Comparison of ENCODE assay signal across 9 cellular contexts in the genomic region with DNA sequence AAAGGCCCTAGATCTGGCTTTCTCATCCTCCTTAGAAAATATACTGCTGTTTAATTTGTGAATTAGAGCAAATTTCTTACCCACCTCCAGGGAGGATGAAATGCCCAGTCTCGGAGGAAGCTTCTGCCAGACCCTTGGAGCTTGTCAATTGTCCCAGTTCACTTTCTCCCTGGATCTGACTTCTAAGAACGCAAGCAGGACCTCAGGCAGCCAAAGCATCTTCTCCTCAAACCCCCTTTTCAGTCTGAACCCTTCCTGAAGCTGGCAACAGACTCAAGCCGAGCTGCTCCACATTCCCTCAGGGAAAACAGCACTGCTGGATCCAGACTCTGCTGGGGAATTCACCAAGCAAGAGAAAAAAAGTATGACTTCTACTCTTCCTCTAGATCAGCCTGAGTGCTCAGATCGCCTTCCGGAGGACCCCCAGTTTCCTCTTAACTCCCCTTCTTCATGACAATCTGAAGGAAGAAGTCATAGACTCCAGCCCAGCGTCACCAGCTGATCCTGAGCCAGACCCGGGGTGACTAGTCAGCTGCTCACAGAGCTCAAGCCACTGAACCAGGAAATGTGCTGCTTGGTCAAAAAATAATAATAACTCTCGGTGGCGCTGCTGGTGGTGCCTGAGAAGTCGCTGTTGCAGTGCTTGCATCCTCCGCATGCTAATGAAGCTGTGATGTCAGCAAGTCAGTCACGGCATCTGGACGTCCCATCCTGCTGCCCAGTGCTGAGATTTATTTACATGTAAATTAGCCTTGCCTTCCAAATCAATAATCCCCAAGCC. TPM values are rescaled to one million over a fixed set of nuclear protein-coding genes. Genes with fewer than 3 reads are reported as not detected.
DNase-seq lines count a peak whose midpoint lies in the region; TF ChIP-seq lines count a peak whose summit lies in the region.
"Had no signal": no experiment of that assay in that cellular context is flagged by ENCODE, and none has a peak within 500 bp of the region (broad histone marks: within the 10 kb centered on the region; RNA-seq: fewer than 3 reads in every experiment).

A gene with protein sequence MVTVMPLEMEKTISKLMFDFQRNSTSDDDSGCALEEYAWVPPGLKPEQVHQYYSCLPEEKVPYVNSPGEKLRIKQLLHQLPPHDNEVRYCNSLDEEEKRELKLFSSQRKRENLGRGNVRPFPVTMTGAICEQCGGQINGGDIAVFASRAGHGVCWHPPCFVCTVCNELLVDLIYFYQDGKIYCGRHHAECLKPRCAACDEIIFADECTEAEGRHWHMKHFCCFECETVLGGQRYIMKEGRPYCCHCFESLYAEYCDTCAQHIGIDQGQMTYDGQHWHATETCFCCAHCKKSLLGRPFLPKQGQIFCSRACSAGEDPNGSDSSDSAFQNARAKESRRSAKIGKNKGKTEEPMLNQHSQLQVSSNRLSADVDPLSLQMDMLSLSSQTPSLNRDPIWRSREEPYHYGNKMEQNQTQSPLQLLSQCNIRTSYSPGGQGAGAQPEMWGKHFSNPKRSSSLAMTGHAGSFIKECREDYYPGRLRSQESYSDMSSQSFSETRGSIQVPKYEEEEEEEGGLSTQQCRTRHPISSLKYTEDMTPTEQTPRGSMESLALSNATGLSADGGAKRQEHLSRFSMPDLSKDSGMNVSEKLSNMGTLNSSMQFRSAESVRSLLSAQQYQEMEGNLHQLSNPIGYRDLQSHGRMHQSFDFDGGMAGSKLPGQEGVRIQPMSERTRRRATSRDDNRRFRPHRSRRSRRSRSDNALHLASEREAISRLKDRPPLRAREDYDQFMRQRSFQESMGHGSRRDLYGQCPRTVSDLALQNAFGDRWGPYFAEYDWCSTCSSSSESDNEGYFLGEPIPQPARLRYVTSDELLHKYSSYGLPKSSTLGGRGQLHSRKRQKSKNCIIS (minus strand): TSS at position 641 of the 781 bp plus-strand sequence. CDS start 26,539 bp downstream, outside the sequence.

- H3K36me3 ChIP-seq in GM06990 (ENCODE audit: control insufficient read depth, insufficient read depth, low read length) (no peaks in the 10 kb centered on the region), NT2/D1 (ENCODE audit: insufficient read depth, insufficient read length, low read length) (no peaks in the 10 kb centered on the region)

- H3K27ac Mint-ChIP-seq in type B pancreatic cell = peak within 1 kb of the TSS; percentile 82
- no peak within 1 kb of the TSS for H3K27ac Mint-ChIP-seq in activated T-helper 1 cell treated with anti-CD3 and anti-CD28 coated beads, Interleukin-12 subunit alpha, Interleukin-12 subunit beta, Interleukin-2, Interleukin-4 antibody, amounts not matched to agents 30 ng/mL and 10 ng/mL and 1 ng/mL, durations not matched to agents 14 hours and 24 hours and 36 hours

- no peaks in the 10 kb centered on the region for H3K9me3 Mint-ChIP-seq in type B pancreatic cell
- no peaks in the 10 kb centered on the region for H3K9me3 Mint-ChIP-seq in activated T-helper 1 cell treated with anti-CD3 and anti-CD28 coated beads, Interleukin-12 subunit alpha, Interleukin-12 subunit beta, Interleukin-2, Interleukin-4 antibody, amounts not matched to agents 30 ng/mL and 10 ng/mL and 1 ng/mL, durations not matched to agents 14 hours and 24 hours and 36 hours

- H3K4me3 ChIP-seq in GM06990 (replicated peaks; ENCODE audit: low read depth, low read length) = peak within 1 kb of the TSS; percentile 43
- peak within 1 kb of the TSS; percentile 43 for H3K4me3 ChIP-seq in NT2/D1 (ENCODE audit: insufficient read length, low read depth)

- H3K27ac ChIP-seq in epithelial cell of prostate = peak within 1 kb of the TSS; percentile 16

- H3K4me3 Mint-ChIP-seq in type B pancreatic cell = peak within 1 kb of the TSS; percentile 77
- H3K4me3 Mint-ChIP-seq in activated T-helper 1 cell treated with anti-CD3 and anti-CD28 coated beads, Interleukin-12 subunit alpha, Interleukin-12 subunit beta, Interleukin-2, Interleukin-4 antibody, amounts not matched to agents 30 ng/mL and 10 ng/mL and 1 ng/mL, durations not matched to agents 14 hours and 24 hours and 36 hours = no peak within 1 kb of the TSS

- TF ChIP-seq CTCF in GM06990 (IDR thresholded peaks at IDR 0.05; ENCODE audit: insufficient read depth, low read length, poor library complexity, severe bottlenecking) = no peak
- peak; percentile 33 for TF ChIP-seq CTCF in type B pancreatic cell (conservative IDR thresholded peaks at IDR 0.05)

- no peaks in the 10 kb centered on the region for H3K9me3 ChIP-seq in NT2/D1 (ENCODE audit: insufficient read depth, low read length)

- peak within 1 kb of the TSS; percentile 71 for H3K9ac ChIP-seq in NT2/D1 (ENCODE audit: insufficient read length, low read depth)

- peaks cover 65% of the 10 kb centered on the region for H3K4me1 Mint-ChIP-seq in type B pancreatic cell (ENCODE audit: unreplicated experiment)
- H3K4me1 Mint-ChIP-seq in activated T-helper 1 cell treated with anti-CD3 and anti-CD28 coated beads, Interleukin-12 subunit alpha, Interleukin-12 subunit beta, Interleukin-2, Interleukin-4 antibody, amounts not matched to agents 30 ng/mL and 10 ng/mL and 1 ng/mL, durations not matched to agents 14 hours and 24 hours and 36 hours (ENCODE audit: low read depth) = no peaks in the 10 kb centered on the region

- no peaks in the 10 kb centered on the region; the same call in 1 of the 2 replicates for H3K27me3 ChIP-seq in GM06990 (replicated peaks; ENCODE audit: control insufficient read depth, insufficient read depth, low read length)
- no peaks in the 10 kb centered on the region for H3K27me3 ChIP-seq in NT2/D1 (ENCODE audit: insufficient read depth, insufficient read length)

- DNase-seq in GM06990 (ENCODE audit: extremely low read depth, insufficient read length) (peak; percentile 48), HCEC 1CT (peak; percentile 92), NT2/D1 (ENCODE audit: low read depth, low spot score) (peak; percentile 82), epithelial cell of prostate (ENCODE audit: low read depth, low spot score) (no peak), mesenteric fat pad (ENCODE audit: low spot score) (no peak), type B pancreatic cell (ENCODE audit: extremely low spot score, unreplicated experiment) (no peak), NCI-H2196 (lab: John Stamatoyannopoulos, UW; ENCODE audit: unreplicated experiment) (no peak)
- DNase-seq in activated T-helper 1 cell treated with anti-CD3 and anti-CD28 coated beads, Interleukin-12 subunit alpha, Interleukin-12 subunit beta, Interleukin-2, Interleukin-4 antibody, amounts not matched to agents 30 ng/mL and 10 ng/mL and 1 ng/mL, durations not matched to agents 14 hours and 24 hours and 36 hours (ENCODE audit: low spot score) = no peak

- H3K4me1 ChIP-seq in NT2/D1 (ENCODE audit: insufficient read depth, insufficient read length) = peaks cover 5% of the 10 kb centered on the region

- intact Hi-C loops in activated T-helper 1 cell treated with anti-CD3 and anti-CD28 coated beads, Interleukin-12 subunit alpha, Interleukin-12 subunit beta, Interleukin-2, Interleukin-4 antibody, amounts not matched to agents 30 ng/mL and 10 ng/mL and 1 ng/mL, durations not matched to agents 14 hours and 24 hours and 36 hours (cut with micrococcal nuclease) = no loop called here

- no peaks in the 10 kb centered on the region for H3K27me3 Mint-ChIP-seq in type B pancreatic cell
- no peaks in the 10 kb centered on the region for H3K27me3 Mint-ChIP-seq in activated T-helper 1 cell treated with anti-CD3 and anti-CD28 coated beads, Interleukin-12 subunit alpha, Interleukin-12 subunit beta, Interleukin-2, Interleukin-4 antibody, amounts not matched to agents 30 ng/mL and 10 ng/mL and 1 ng/mL, durations not matched to agents 14 hours and 24 hours and 36 hours (ENCODE audit: insufficient read depth)

- no peaks in the 10 kb centered on the region for H3K36me3 Mint-ChIP-seq in type B pancreatic cell
- no peaks in the 10 kb centered on the region for H3K36me3 Mint-ChIP-seq in activated T-helper 1 cell treated with anti-CD3 and anti-CD28 coated beads, Interleukin-12 subunit alpha, Interleukin-12 subunit beta, Interleukin-2, Interleukin-4 antibody, amounts not matched to agents 30 ng/mL and 10 ng/mL and 1 ng/mL, durations not matched to agents 14 hours and 24 hours and 36 hours (ENCODE audit: low read depth)

RNA-seq across cellular contexts. Expression of the gene that starts here (rescaled TPM):
- total RNA-seq in mesenteric fat pad = 65.7 TPM
- 10.0 and 23.6 TPM in 2 replicates for total RNA-seq in type B pancreatic cell (ENCODE audit: low replicate concordance)
- not detected in 2 replicates for total RNA-seq in activated T-helper 1 cell treated with anti-CD3 and anti-CD28 coated beads, Interleukin-12 subunit alpha, Interleukin-12 subunit beta, Interleukin-2, Interleukin-4 antibody, amounts not matched to agents 30 ng/mL and 10 ng/mL and 1 ng/mL, durations not matched to agents 14 hours and 24 hours and 36 hours
- total RNA-seq: T-helper 2 cell treated with Interferon-gamma antibody and Interleukin-4, amounts not matched to agents 100 ng/mL and 5 ng/mL, for 36 hours had no signal

Comparison
In these comparisons a context has a peak if more than half of its experiments do, and no peak if none do; other contexts are left out.
1. RNA of the gene that starts here (total RNA-seq): 65.7 TPM in mesenteric fat pad (single experiment) and 10.0 to 23.6 TPM in type B pancreatic cell; not detected in activated T-helper 1 cell treated with anti-CD3 and anti-CD28 coated beads, Interleukin-12 subunit alpha, Interleukin-12 subunit beta, Interleukin-2, Interleukin-4 antibody, amounts not matched to agents 30 ng/mL and 10 ng/mL and 1 ng/mL, durations not matched to agents 14 hours and 24 hours and 36 hours; every median in the first group is over 10 times any median in the second.
2. DNase-seq: peak in GM06990 (single experiment), HCEC 1CT (single experiment) and NT2/D1 (single experiment); none in epithelial cell of prostate (single experiment), mesenteric fat pad (single experiment), type B pancreatic cell (single experiment), activated T-helper 1 cell treated with anti-CD3 and anti-CD28 coated beads, Interleukin-12 subunit alpha, Interleukin-12 subunit beta, Interleukin-2, Interleukin-4 antibody, amounts not matched to agents 30 ng/mL and 10 ng/mL and 1 ng/mL, durations not matched to agents 14 hours and 24 hours and 36 hours (single experiment) and NCI-H2196 (single experiment).